1 cellular context compared by ENCODE assay signal in genomic region chr7:47538846-47539311, GRCh38.
TF ChIP-seq lines count a peak whose summit lies in the region.

No MANE protein-coding gene starts in this region.

TF ChIP-seq in HepG2, 621 proteins besides CTCF, POLR2A, EP300 and RAD21 (continued from another document and continues in another):
- TF ChIP-seq ZNF18 (CRISPR knock-in tag; IDR thresholded peaks at IDR 0.05; ENCODE audit: insufficient replicate concordance), result no peak
- no peak for TF ChIP-seq KDM5A (IDR thresholded peaks at IDR 0.05; ENCODE audit: borderline replicate concordance, low read length)
- no peak for TF ChIP-seq LBX2 (CRISPR knock-in tag; IDR thresholded peaks at IDR 0.05; ENCODE audit: borderline replicate concordance)
- TF ChIP-seq ZNF235 (CRISPR knock-in tag; IDR thresholded peaks at IDR 0.05; ENCODE audit: borderline replicate concordance), result no peak
- TF ChIP-seq YY1 (IDR thresholded peaks at IDR 0.05; ENCODE audit: insufficient read depth, insufficient replicate concordance, low read depth, low read length), result no peak
- no peak for TF ChIP-seq PHF20 (CRISPR knock-in tag; IDR thresholded peaks at IDR 0.05)
- TF ChIP-seq ETV5 (CRISPR knock-in tag; IDR thresholded peaks at IDR 0.05; ENCODE audit: borderline replicate concordance), result peak; percentile 69
- TF ChIP-seq ISL2 (CRISPR knock-in tag; IDR thresholded peaks at IDR 0.05), result 0 out of 2 replicates have a peak, but pooled peaks have one; percentile 16
- no peak for TF ChIP-seq ZNF143 (CRISPR knock-in tag; IDR thresholded peaks at IDR 0.05)
- no peak for TF ChIP-seq TAF1 (CRISPR knock-in tag; IDR thresholded peaks at IDR 0.05)
- TF ChIP-seq ZUFSP (CRISPR knock-in tag; IDR thresholded peaks at IDR 0.05; ENCODE audit: borderline replicate concordance), result no peak
- TF ChIP-seq ZNF207 (IDR thresholded peaks at IDR 0.05; ENCODE audit: borderline replicate concordance), result no peak
- TF ChIP-seq ZNF383 (CRISPR knock-in tag; IDR thresholded peaks at IDR 0.05; ENCODE audit: borderline replicate concordance), result no peak
- TF ChIP-seq ZEB1 (IDR thresholded peaks at IDR 0.05; ENCODE audit: insufficient replicate concordance, low read depth), result no peak
- no peak for TF ChIP-seq JARID2 (CRISPR knock-in tag; IDR thresholded peaks at IDR 0.05; ENCODE audit: insufficient replicate concordance)
- no peak for TF ChIP-seq RFX1 (IDR thresholded peaks at IDR 0.05)
- no peak for TF ChIP-seq ZNF510 (CRISPR knock-in tag; IDR thresholded peaks at IDR 0.05; ENCODE audit: low read depth)
- TF ChIP-seq ZNF276 (CRISPR knock-in tag; IDR thresholded peaks at IDR 0.05; ENCODE audit: low read depth), result no peak
- no peak for TF ChIP-seq ZNF788 (CRISPR knock-in tag; IDR thresholded peaks at IDR 0.05; ENCODE audit: borderline replicate concordance)
- TF ChIP-seq PRDM4 (CRISPR knock-in tag; IDR thresholded peaks at IDR 0.05; ENCODE audit: borderline replicate concordance), result no peak
- TF ChIP-seq REXO4 (CRISPR knock-in tag; IDR thresholded peaks at IDR 0.05; ENCODE audit: borderline replicate concordance), result no peak
- peak in 1 of 2 experiments; percentile 36; a peak in 1 of 4 replicates for TF ChIP-seq MAFK (conservative IDR thresholded peaks at IDR 0.05 in 1 of 2, IDR thresholded peaks at IDR 0.05 in 1 of 2; ENCODE audit: low read length in 2 of 2)
- TF ChIP-seq E2F5 (CRISPR knock-in tag; conservative IDR thresholded peaks at IDR 0.05), result no peak
- no peak for TF ChIP-seq ZNF768 (CRISPR knock-in tag; IDR thresholded peaks at IDR 0.05)
- TF ChIP-seq XRCC5 (optimal IDR thresholded peaks at IDR 0.05; ENCODE audit: low read length), result no peak
- no peak for TF ChIP-seq YEATS2 (CRISPR knock-in tag; IDR thresholded peaks at IDR 0.05; ENCODE audit: borderline replicate concordance)
- no peak for TF ChIP-seq ZBTB10 (CRISPR knock-in tag; IDR thresholded peaks at IDR 0.05; ENCODE audit: borderline replicate concordance)
- TF ChIP-seq ZNF138 (CRISPR knock-in tag; IDR thresholded peaks at IDR 0.05; ENCODE audit: low read depth), result no peak
- no peak; the same call in 1 of the 2 replicates for TF ChIP-seq ZNF691 (CRISPR knock-in tag; IDR thresholded peaks at IDR 0.05; ENCODE audit: borderline replicate concordance, low read depth)
- no peak for TF ChIP-seq ZNF597 (CRISPR knock-in tag; IDR thresholded peaks at IDR 0.05)
- peak; percentile 40; the same call in 1 of the 2 replicates for TF ChIP-seq IRF2 (CRISPR knock-in tag; IDR thresholded peaks at IDR 0.05)
- TF ChIP-seq ZNF883 (CRISPR knock-in tag; IDR thresholded peaks at IDR 0.05; ENCODE audit: not compliant biosample characterization), result no peak
- TF ChIP-seq ZNF20 (CRISPR knock-in tag; IDR thresholded peaks at IDR 0.05), result no peak
- TF ChIP-seq DDIT3 (CRISPR knock-in tag; IDR thresholded peaks at IDR 0.05), result no peak
- no peak for TF ChIP-seq ZNF878 (CRISPR knock-in tag; IDR thresholded peaks at IDR 0.05)
- TF ChIP-seq ZNF30 (CRISPR knock-in tag; IDR thresholded peaks at IDR 0.05), result no peak
- no peak for TF ChIP-seq ZNF776 (CRISPR knock-in tag; IDR thresholded peaks at IDR 0.05)
- no peak for TF ChIP-seq CHD2 (IDR thresholded peaks at IDR 0.05; ENCODE audit: low read depth, low read length)
- TF ChIP-seq ZNF367 (CRISPR knock-in tag; IDR thresholded peaks at IDR 0.05; ENCODE audit: borderline replicate concordance), result no peak
- no peak for TF ChIP-seq ZFP82 (CRISPR knock-in tag; IDR thresholded peaks at IDR 0.05; ENCODE audit: borderline replicate concordance)
- no peak for TF ChIP-seq ZNF629 (CRISPR knock-in tag; conservative IDR thresholded peaks at IDR 0.05)
- peak; percentile 57; the same call in 1 of the 2 replicates for TF ChIP-seq FOXO1 (CRISPR knock-in tag; IDR thresholded peaks at IDR 0.05)
- TF ChIP-seq HNF4G (IDR thresholded peaks at IDR 0.05; ENCODE audit: borderline replicate concordance, low read depth, low read length), result no peak
- TF ChIP-seq HNF4G (CRISPR knock-in tag; IDR thresholded peaks at IDR 0.05; ENCODE audit: borderline replicate concordance, low read depth), result no peak
- no peak for TF ChIP-seq THAP7 (CRISPR knock-in tag; IDR thresholded peaks at IDR 0.05)
- no peak for TF ChIP-seq NR1H2 (CRISPR knock-in tag; IDR thresholded peaks at IDR 0.05; ENCODE audit: borderline replicate concordance, low read depth)
- TF ChIP-seq ZMAT3 (CRISPR knock-in tag; conservative IDR thresholded peaks at IDR 0.05), result no peak
- TF ChIP-seq NCOA2 (CRISPR knock-in tag; IDR thresholded peaks at IDR 0.05), result peak; percentile 68; the same call in 1 of the 2 replicates
- no peak for TF ChIP-seq POGZ (CRISPR knock-in tag; IDR thresholded peaks at IDR 0.05)
- TF ChIP-seq RELA (CRISPR knock-in tag; IDR thresholded peaks at IDR 0.05), result no peak
- TF ChIP-seq ZNF556 (CRISPR knock-in tag; IDR thresholded peaks at IDR 0.05; ENCODE audit: borderline replicate concordance), result no peak
- TF ChIP-seq RBM22 (optimal IDR thresholded peaks at IDR 0.05; ENCODE audit: low read length), result no peak
